ENCODE assay signal across 9 cellular contexts in genomic region chr20:43963872-43964791, GRCh38. TPM values are rescaled to one million over a fixed set of nuclear protein-coding genes. Genes with fewer than 3 reads are reported as not detected.
DNase-seq lines count a peak whose midpoint lies in the region; ATAC-seq and TF ChIP-seq lines count a peak whose summit lies in the region.
"Had no signal": no experiment of that assay in that cellular context is flagged by ENCODE, and none has a peak within 500 bp of the region (broad histone marks: within the 10 kb centered on the region; RNA-seq: fewer than 3 reads in every experiment).

No MANE protein-coding gene starts in this region.

- H3K9me3 ChIP-seq in cardiac muscle cell (ENCODE audit: low read depth) = no peaks in the 10 kb centered on the region

- no peaks in the 10 kb centered on the region for H3K4me1 ChIP-seq in cardiac muscle cell (ENCODE audit: low read depth)

- H3K27me3 ChIP-seq in cardiac muscle cell = no peaks in the 10 kb centered on the region

- H3K4me3 Mint-ChIP-seq in activated CD4-positive, alpha-beta T cell treated with anti-CD3 and anti-CD28 coated beads, Interleukin-2, amount 10 ng/mL, durations not matched to agents 24 days and 14 days = peak overlapping the region; percentile 28

- no peak overlapping the region for H3K27ac ChIP-seq in cardiac muscle cell

- no peaks in the 10 kb centered on the region for H3K9me3 Mint-ChIP-seq in activated CD4-positive, alpha-beta T cell treated with anti-CD3 and anti-CD28 coated beads, Interleukin-2, amount 10 ng/mL, durations not matched to agents 24 days and 14 days

- H3K4me1 Mint-ChIP-seq in activated CD4-positive, alpha-beta T cell treated with anti-CD3 and anti-CD28 coated beads, Interleukin-2, amount 10 ng/mL, durations not matched to agents 24 days and 14 days = peaks cover 19% of the 10 kb centered on the region

- H3K36me3 ChIP-seq in cardiac muscle cell = no peaks in the 10 kb centered on the region

- H3K36me3 Mint-ChIP-seq in activated CD4-positive, alpha-beta T cell treated with anti-CD3 and anti-CD28 coated beads, Interleukin-2, amount 10 ng/mL, durations not matched to agents 24 days and 14 days (ENCODE audit: low read depth) = peaks cover 4% of the 10 kb centered on the region

- peak; percentile 7 for TF ChIP-seq CTCF in cardiac muscle cell (IDR thresholded peaks at IDR 0.05; ENCODE audit: low read depth, low read length)

- no peak overlapping the region for H3K4me3 ChIP-seq in cardiac muscle cell

- peak overlapping the region; percentile 14 for H3K27ac Mint-ChIP-seq in activated CD4-positive, alpha-beta T cell treated with anti-CD3 and anti-CD28 coated beads, Interleukin-2, amount 10 ng/mL, durations not matched to agents 24 days and 14 days

- intact Hi-C loops in activated CD4-positive, alpha-beta T cell treated with anti-CD3 and anti-CD28 coated beads, Interleukin-2, amount 10 ng/mL, durations not matched to agents 24 days and 14 days (cut with micrococcal nuclease) = no loop called here

- DNase-seq in Daoy (ENCODE audit: low read depth) = peak; percentile 32
- peak; percentile 83 for DNase-seq in activated CD4-positive, alpha-beta T cell treated with anti-CD3 and anti-CD28 coated beads, Interleukin-2, amount 10 ng/mL, durations not matched to agents 24 days and 14 days
- peak in 1 of 2 donors; percentile 94 for DNase-seq in cardiac muscle cell (ENCODE audit: low read depth in 1 of 2, low spot score in 1 of 2)
- no peak for DNase-seq in stimulated activated CD8-positive, alpha-beta memory T cell treated with anti-CD3 and anti-CD28 coated beads, Interleukin-4, amount 100 ng/mL, for 48 hours

- peaks cover 12% of the 10 kb centered on the region for H3K27me3 Mint-ChIP-seq in activated CD4-positive, alpha-beta T cell treated with anti-CD3 and anti-CD28 coated beads, Interleukin-2, amount 10 ng/mL, durations not matched to agents 24 days and 14 days

- ATAC-seq in HG03432 (IDR thresholded peaks at IDR 0.05; ENCODE audit: unreplicated experiment) = peak; percentile 40
- no peak for ATAC-seq in GM21786 (IDR thresholded peaks at IDR 0.05; ENCODE audit: unreplicated experiment)
- no peak for ATAC-seq in HG03139 (IDR thresholded peaks at IDR 0.05; ENCODE audit: unreplicated experiment)
- no peak for ATAC-seq in GM21360 (IDR thresholded peaks at IDR 0.05; ENCODE audit: unreplicated experiment)

RNA-seq across cellular contexts. Expression of gene TOX2, which starts 49.5 kb away (rescaled TPM):
- 0.06 and 1.3 TPM in 2 replicates for total RNA-seq in Daoy (2014; rRNA removed; shearing (Covaris generic))
- 1.4 and 2.6 TPM in 2 replicates for total RNA-seq in activated CD4-positive, alpha-beta T cell treated with anti-CD3 and anti-CD28 coated beads, Interleukin-2, amount 10 ng/mL, durations not matched to agents 24 days and 14 days
- total RNA-seq in cardiac muscle cell = 0.09 TPM in 1 of 2 replicates, not detected in the other
- 0.32 and 0.84 TPM in 2 replicates for polyA plus RNA-seq in cardiac muscle cell
- total RNA-seq: renal cortical epithelial cell had no signal
